In the genomic region with DNA sequence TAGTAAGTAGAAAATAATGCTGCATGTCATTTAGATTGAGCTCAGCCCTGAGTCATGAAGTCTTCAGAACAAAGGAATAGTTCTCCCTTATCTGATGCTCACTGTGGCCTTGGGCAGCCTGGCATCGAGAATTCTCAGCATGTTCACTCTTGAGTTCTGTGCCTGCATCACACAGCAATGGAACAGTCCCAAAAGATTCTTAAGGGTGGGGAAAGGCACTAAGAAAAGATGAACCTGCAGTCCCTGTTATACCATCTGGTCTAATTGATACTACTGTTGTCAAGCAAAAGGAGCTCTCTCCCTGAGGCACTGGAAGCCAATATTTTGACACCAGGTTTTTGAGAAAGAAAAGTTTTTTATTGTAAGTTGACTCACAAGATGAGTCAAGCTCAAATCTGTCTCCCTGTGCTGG, we compare ENCODE assay signal across 12 cellular contexts. TPM values are rescaled to one million over a fixed set of nuclear protein-coding genes. Genes with fewer than 3 reads are reported as not detected.
DNase-seq lines count a peak whose midpoint lies in the region; ATAC-seq, FAIRE-seq and TF ChIP-seq lines count a peak whose summit lies in the region.
"Had no signal": no experiment of that assay in that cellular context is flagged by ENCODE, and none has a peak within 500 bp of the region (broad histone marks: within the 10 kb centered on the region; RNA-seq: fewer than 3 reads in every experiment).

No MANE protein-coding gene starts in this region.

- intact Hi-C loops in activated naive CD4-positive, alpha-beta T cell treated with anti-CD3 and anti-CD28 coated beads for 36 hours (cut with micrococcal nuclease) = loop anchor here (10.0 kb wide), 2 partner anchors 306 to 446 kb away; a partner anchor contains a TSS
- intact Hi-C loops in HepG2 (cut with micrococcal nuclease; ENCODE audit: unreplicated experiment) = loop anchor here (10.0 kb wide), 1 partner anchor 756 kb away; a partner anchor contains a TSS

- ATAC-seq in T-helper 17 cell (no peak), foreskin keratinocyte (peak; percentile 83), HepG2 (no peak; the same call in 2 of the 3 replicates)

- H3K36me3 Mint-ChIP-seq in activated naive CD4-positive, alpha-beta T cell treated with anti-CD3 and anti-CD28 coated beads for 36 hours (ENCODE audit: low read depth) = peaks cover 26% of the 10 kb centered on the region
- peaks cover 5% of the 10 kb centered on the region for H3K36me3 Mint-ChIP-seq in T-helper 17 cell (ENCODE audit: low read depth)

- in situ Hi-C loops in HepG2 (cut with HindIII; ENCODE audit: extremely low pct_ligation_motif_present, low pct_unique_long_range_greater_than_20kb) = loop anchor here (10.0 kb wide), 1 partner anchor 96 kb away; a partner anchor contains a TSS

- H2AFZ ChIP-seq in HepG2 (ENCODE audit: low read length) = no peak overlapping the region

- peak overlapping the region; percentile 59 for H3K27ac Mint-ChIP-seq in activated naive CD4-positive, alpha-beta T cell treated with anti-CD3 and anti-CD28 coated beads for 36 hours
- H3K27ac Mint-ChIP-seq in T-helper 17 cell = peak overlapping the region; percentile 59

- H3K4me2 ChIP-seq in HepG2 (ENCODE audit: low read depth, low read length) = no peak overlapping the region

- BruUV-seq in HepG2 (replicated peaks; lab: Mats Ljungman, UMichigan) = no TSS peak

- H3K36me3 ChIP-seq in suprapubic skin = peaks cover 30% of the 10 kb centered on the region
- H3K36me3 ChIP-seq in HepG2 (replicated peaks in 1 of 2; ENCODE audit: control insufficient read depth in 1 of 2, insufficient read depth in 2 of 2, low read length in 2 of 2) = peaks cover 3 to 27% of the 10 kb centered on the region in 2 experiments; a peak in 4 of 5 replicates
- H3K36me3 ChIP-seq in Peyer's patch = peaks cover 0 to 25% (median 0%) of the 10 kb centered on the region in 3 donors
- H3K36me3 ChIP-seq: ovary had no signal

- no peaks in the 10 kb centered on the region for H3K9me3 Mint-ChIP-seq in activated naive CD4-positive, alpha-beta T cell treated with anti-CD3 and anti-CD28 coated beads for 36 hours

- H3K27me3 Mint-ChIP-seq in activated naive CD4-positive, alpha-beta T cell treated with anti-CD3 and anti-CD28 coated beads for 36 hours (ENCODE audit: low read depth) = no peaks in the 10 kb centered on the region
- no peaks in the 10 kb centered on the region for H3K27me3 Mint-ChIP-seq in T-helper 17 cell

- POLR2A ChIA-PET in HepG2 (lab: Yijun Ruan, JAX) = no interaction called here

- no peak overlapping the region for H3K4me3 Mint-ChIP-seq in activated naive CD4-positive, alpha-beta T cell treated with anti-CD3 and anti-CD28 coated beads for 36 hours
- no peak overlapping the region for H3K4me3 Mint-ChIP-seq in T-helper 17 cell

- no peak for FAIRE-seq in HepG2 (lab: Jason Lieb, UNC)
- FAIRE-seq: TTC549 had no signal

- H3K9ac ChIP-seq in HepG2 (ENCODE audit: insufficient read depth, low read depth, low read length) = no peak overlapping the region

- TF ChIP-seq EP300 in suprapubic skin (IDR thresholded peaks at IDR 0.05) = no peak
- TF ChIP-seq EP300 in HepG2 (IDR thresholded peaks at IDR 0.05; ENCODE audit: low read depth in 2 of 2, low read length in 2 of 2) = no peak
- TF ChIP-seq EP300 in HepG2 (CRISPR knock-in tag; IDR thresholded peaks at IDR 0.05; ENCODE audit: borderline replicate concordance) = no peak

- no peaks in the 10 kb centered on the region for H3K79me2 ChIP-seq in HepG2 (ENCODE audit: insufficient read depth, low read length)

- H3K9me3 ChIP-seq in T-helper 17 cell (ENCODE audit: control insufficient read depth, low read length, poor library complexity, severe bottlenecking) = no peaks in the 10 kb centered on the region
- H3K9me3 ChIP-seq in suprapubic skin = no peaks in the 10 kb centered on the region
- no peaks in the 10 kb centered on the region for H3K9me3 ChIP-seq in HepG2 (ENCODE audit: low read length)
- H3K9me3 ChIP-seq in Peyer's patch = no peaks in the 10 kb centered on the region
- H3K9me3 ChIP-seq: ovary had no signal

- no peak for DNase-seq in activated naive CD4-positive, alpha-beta T cell treated with anti-CD3 and anti-CD28 coated beads for 36 hours
- no peak for DNase-seq in activated naive CD4-positive, alpha-beta T cell treated with Interleukin-2 at 50 U/mL for 16 hours
- DNase-seq in T-helper 17 cell = no peak
- DNase-seq in foreskin keratinocyte = peak; percentile 61 to 89
- DNase-seq in suprapubic skin (ENCODE audit: low spot score in 2 of 2) = no peak
- no peak for DNase-seq in HepG2 (ENCODE audit: low spot score)
- no peak for DNase-seq in NK-92 (lab: John Stamatoyannopoulos, UW; ENCODE audit: unreplicated experiment)
- DNase-seq in Peyer's patch = no peak
- DNase-seq: DMS153; NK-92 treated with Interleukin-12 subunit alpha and Interleukin-12 subunit beta, amount 100 ng/mL, for 24 hours; ovary had no signal

- TF ChIP-seq POLR2A in suprapubic skin (IDR thresholded peaks at IDR 0.05) (no peak), HepG2 (IDR thresholded peaks at IDR 0.05; ENCODE audit: insufficient read depth in 1 of 2, low read depth in 2 of 2, low read length in 2 of 2) (no peak), Peyer's patch (IDR thresholded peaks at IDR 0.05) (no peak)

- 50% methylated on average over 1 of the region's 1 CpG for WGBS in suprapubic skin
- 73% methylated on average over 1 of the region's 1 CpG for WGBS in HepG2 (ENCODE audit: low lambda C conversion rate)

- H3K4me3 ChIP-seq in suprapubic skin = no peak overlapping the region
- no peak overlapping the region for H3K4me3 ChIP-seq in HepG2 (replicated peaks in 1 of 3; ENCODE audit: insufficient read depth in 1 of 3, low read depth in 2 of 3, low read length in 3 of 3)
- no peak overlapping the region for H3K4me3 ChIP-seq in Peyer's patch
- H3K4me3 ChIP-seq: ovary had no signal

- no peak for TF ChIP-seq RAD21 in HepG2 (CRISPR knock-in tag; IDR thresholded peaks at IDR 0.05)

- TF ChIP-seq CTCF in foreskin keratinocyte (conservative IDR thresholded peaks at IDR 0.05) = no peak
- TF ChIP-seq CTCF in suprapubic skin (IDR thresholded peaks at IDR 0.05) = no peak
- no peak for TF ChIP-seq CTCF in HepG2 (CRISPR knock-in tag; IDR thresholded peaks at IDR 0.05)
- TF ChIP-seq CTCF in Peyer's patch (IDR thresholded peaks at IDR 0.05) = no peak

- H3K27ac ChIP-seq in foreskin keratinocyte (no peak overlapping the region), suprapubic skin (peak overlapping the region; percentile 32), HepG2 (ENCODE audit: extremely low read length, insufficient read depth, low read length) (no peak overlapping the region), Peyer's patch (no peak overlapping the region)
- H3K27ac ChIP-seq: ovary had no signal

- peaks cover 25% of the 10 kb centered on the region for H3K4me1 Mint-ChIP-seq in activated naive CD4-positive, alpha-beta T cell treated with anti-CD3 and anti-CD28 coated beads for 36 hours (ENCODE audit: low read depth)
- H3K4me1 Mint-ChIP-seq in T-helper 17 cell = peaks cover 8% of the 10 kb centered on the region

- peaks cover 14% of the 10 kb centered on the region for H3K4me1 ChIP-seq in foreskin keratinocyte
- H3K4me1 ChIP-seq in suprapubic skin = peaks cover 5% of the 10 kb centered on the region
- H3K4me1 ChIP-seq in HepG2 (ENCODE audit: insufficient read depth, low read length) = peaks cover 10% of the 10 kb centered on the region
- H3K4me1 ChIP-seq in Peyer's patch = no peaks in the 10 kb centered on the region

- CTCF ChIA-PET in activated naive CD4-positive, alpha-beta T cell treated with anti-CD3 and anti-CD28 coated beads for 36 hours (lab: Charles Lee) = no interaction called here
- CTCF ChIA-PET in HepG2 (lab: Yijun Ruan, JAX; ENCODE audit: low intra/inter-chr PET ratio, low total read pairs) = no interaction called here

- no peaks in the 10 kb centered on the region for H3K27me3 ChIP-seq in foreskin keratinocyte
- H3K27me3 ChIP-seq in suprapubic skin = no peaks in the 10 kb centered on the region
- no peaks in the 10 kb centered on the region for H3K27me3 ChIP-seq in HepG2 (ENCODE audit: control insufficient read depth in 1 of 2, insufficient read depth in 2 of 2, low read length in 2 of 2)
- no peaks in the 10 kb centered on the region for H3K27me3 ChIP-seq in Peyer's patch
- H3K27me3 ChIP-seq: ovary had no signal

- no peaks in the 10 kb centered on the region for H4K20me1 ChIP-seq in HepG2 (ENCODE audit: insufficient read depth, low read length)

RNA-seq across cellular contexts. Expression of a gene that starts 38.2 kb away (rescaled TPM):
- total RNA-seq in activated naive CD4-positive, alpha-beta T cell treated with anti-CD3 and anti-CD28 coated beads for 36 hours = 10 to 100 TPM; 22.3 to 23.6 TPM
- total RNA-seq in T-helper 17 cell = 10 to 100 TPM; 31.1 to 36.0 TPM
- 8.1 and 13.1 TPM in 2 replicates for total RNA-seq in foreskin keratinocyte
- 2.7 and 3.6 TPM in 2 replicates for polyA plus RNA-seq in foreskin keratinocyte
- 10 to 100 TPM in 2 of 4 donors, 1 to 10 TPM in 2; 8.0 to 17.1 (median 12.3) TPM for total RNA-seq in suprapubic skin
- 10.3 and 15.8 TPM in 2 replicates for total RNA-seq in HepG2 (2016; rRNA removed; fragmentation: Illumina TruSeq; extraction: Trizol)
- total RNA-seq in HepG2 (2016; cell fraction: cytosol; rRNA removed; fragmentation: Illumina TruSeq; extraction: Trizol; ENCODE audit: low read depth) = 8.2 and 11.6 TPM in 2 replicates
- 10.6 and 19.4 TPM in 2 replicates for total RNA-seq in HepG2 (2016; cell fraction: insoluble cytoplasmic fraction; rRNA removed; fragmentation: Illumina TruSeq; extraction: Trizol)
- 4.6 and 7.3 TPM in 2 replicates for total RNA-seq in HepG2 (2016; cell fraction: membrane; rRNA removed; fragmentation: Illumina TruSeq; extraction: Trizol)
- total RNA-seq in HepG2 (2016; cell fraction: nucleus; rRNA removed; fragmentation: Illumina TruSeq; extraction: Trizol) = 6.1 and 7.5 TPM in 2 replicates
- polyA plus RNA-seq in HepG2 (2011; rRNA removed) = 4.2 and 5.2 TPM in 2 replicates
- 2.1 and 3.9 TPM in 2 replicates for polyA plus RNA-seq in HepG2 (2011; cell fraction: cytosol; rRNA removed)
- polyA plus RNA-seq in HepG2 (2011; cell fraction: nucleus; rRNA removed) = 0.66 and 2.4 TPM in 2 replicates
- polyA plus RNA-seq in HepG2 (2012) = 8.7 and 8.8 TPM in 2 replicates
- polyA plus RNA-seq in HepG2 (2016; cell fraction: cytosol; fragmentation: Illumina TruSeq; extraction: Trizol; ENCODE audit: low read depth) = 0.37 and 0.62 TPM in 2 replicates
- polyA plus RNA-seq in HepG2 (2016; cell fraction: insoluble cytoplasmic fraction; fragmentation: Illumina TruSeq; extraction: Trizol; ENCODE audit: low read depth) = 10.9 and 11.7 TPM in 2 replicates
- 0.89 and 1.6 TPM in 2 replicates for polyA plus RNA-seq in HepG2 (2016; cell fraction: membrane; fragmentation: Illumina TruSeq; extraction: Trizol; ENCODE audit: low read depth)
- polyA plus RNA-seq in HepG2 (2016; cell fraction: nucleus; fragmentation: Illumina TruSeq; extraction: Trizol; ENCODE audit: insufficient read depth, low read depth) = 7.6 and 8.1 TPM in 2 replicates
- polyA minus RNA-seq in HepG2 (2011; rRNA and poly(A)+ RNA removed; ENCODE audit: low replicate concordance) = 1.4 and 2.2 TPM in 2 replicates
- polyA minus RNA-seq in HepG2 (2011; cell fraction: cytosol; rRNA and poly(A)+ RNA removed) = 4.0 and 6.7 TPM in 2 replicates
- polyA minus RNA-seq in HepG2 (2011; cell fraction: nucleus; rRNA and poly(A)+ RNA removed) = 7.5 and 9.0 TPM in 2 replicates
- 10 to 100 TPM in 1 of 4 donors, 1 to 10 TPM in 3; 4.0 to 15.7 (median 7.0) TPM for total RNA-seq in Peyer's patch

RNA-seq across cellular contexts. Expression of a gene that starts 41.3 kb away (rescaled TPM):
- total RNA-seq in activated naive CD4-positive, alpha-beta T cell treated with anti-CD3 and anti-CD28 coated beads for 36 hours = 100 to 1,000 TPM; 228 to 232 TPM
- 100 to 1,000 TPM; 173 to 180 TPM for total RNA-seq in T-helper 17 cell
- 230 and 241 TPM in 2 replicates for total RNA-seq in foreskin keratinocyte
- polyA plus RNA-seq in foreskin keratinocyte = 208 and 210 TPM in 2 replicates
- total RNA-seq in suprapubic skin = 100 to 1,000 TPM; 206 to 285 (median 217) TPM
- 130 and 141 TPM in 2 replicates for total RNA-seq in HepG2 (2016; rRNA removed; fragmentation: Illumina TruSeq; extraction: Trizol)
- total RNA-seq in HepG2 (2016; cell fraction: cytosol; rRNA removed; fragmentation: Illumina TruSeq; extraction: Trizol; ENCODE audit: low read depth) = 13.2 and 14.6 TPM in 2 replicates
- total RNA-seq in HepG2 (2016; cell fraction: insoluble cytoplasmic fraction; rRNA removed; fragmentation: Illumina TruSeq; extraction: Trizol) = 127 and 142 TPM in 2 replicates
- 48.8 and 52.7 TPM in 2 replicates for total RNA-seq in HepG2 (2016; cell fraction: membrane; rRNA removed; fragmentation: Illumina TruSeq; extraction: Trizol)
- total RNA-seq in HepG2 (2016; cell fraction: nucleus; rRNA removed; fragmentation: Illumina TruSeq; extraction: Trizol) = 60.6 and 73.7 TPM in 2 replicates
- 86.7 and 106 TPM in 2 replicates for polyA plus RNA-seq in HepG2 (2011; rRNA removed)
- 70.4 and 89.0 TPM in 2 replicates for polyA plus RNA-seq in HepG2 (2011; cell fraction: cytosol; rRNA removed)
- 66.3 and 74.9 TPM in 2 replicates for polyA plus RNA-seq in HepG2 (2011; cell fraction: nucleus; rRNA removed)
- 139 and 160 TPM in 2 replicates for polyA plus RNA-seq in HepG2 (2012)
- 22.6 and 27.2 TPM in 2 replicates for polyA plus RNA-seq in HepG2 (2016; cell fraction: cytosol; fragmentation: Illumina TruSeq; extraction: Trizol; ENCODE audit: low read depth)
- polyA plus RNA-seq in HepG2 (2016; cell fraction: insoluble cytoplasmic fraction; fragmentation: Illumina TruSeq; extraction: Trizol; ENCODE audit: low read depth) = 141 and 165 TPM in 2 replicates
- 51.8 and 55.1 TPM in 2 replicates for polyA plus RNA-seq in HepG2 (2016; cell fraction: membrane; fragmentation: Illumina TruSeq; extraction: Trizol; ENCODE audit: low read depth)
- polyA plus RNA-seq in HepG2 (2016; cell fraction: nucleus; fragmentation: Illumina TruSeq; extraction: Trizol; ENCODE audit: insufficient read depth, low read depth) = 79.3 and 95.6 TPM in 2 replicates
- polyA minus RNA-seq in HepG2 (2011; rRNA and poly(A)+ RNA removed; ENCODE audit: low replicate concordance) = 326 and 356 TPM in 2 replicates
- polyA minus RNA-seq in HepG2 (2011; cell fraction: cytosol; rRNA and poly(A)+ RNA removed) = 120 and 131 TPM in 2 replicates
- 94.9 and 101 TPM in 2 replicates for polyA minus RNA-seq in HepG2 (2011; cell fraction: nucleus; rRNA and poly(A)+ RNA removed)
- 100 to 1,000 TPM; 198 to 284 (median 234) TPM for total RNA-seq in Peyer's patch

RNA-seq across cellular contexts. Expression of a gene that starts 59.7 kb away (rescaled TPM):
- total RNA-seq in activated naive CD4-positive, alpha-beta T cell treated with anti-CD3 and anti-CD28 coated beads for 36 hours = 10 to 100 TPM; 10.7 to 11.1 TPM
- total RNA-seq in T-helper 17 cell (10 to 100 TPM; 18.9 to 21.2 TPM), foreskin keratinocyte (6.7 and 9.0 TPM in 2 replicates), suprapubic skin (10 to 100 TPM in 3 of 4 donors, 1 to 10 TPM in 1; 7.3 to 25.7 (median 15.9) TPM), HepG2 (2016; rRNA removed; fragmentation: Illumina TruSeq; extraction: Trizol) (5.3 and 5.8 TPM in 2 replicates), Peyer's patch (10 to 100 TPM in 1 of 4 donors, 1 to 10 TPM in 3; 7.0 to 11.9 (median 9.2) TPM)
- polyA plus RNA-seq in foreskin keratinocyte (2.5 and 3.3 TPM in 2 replicates), HepG2 (2011; rRNA removed) (1.6 and 1.7 TPM in 2 replicates)
- 0.40 and 0.44 TPM in 2 replicates for total RNA-seq in HepG2 (2016; cell fraction: cytosol; rRNA removed; fragmentation: Illumina TruSeq; extraction: Trizol; ENCODE audit: low read depth)
- total RNA-seq in HepG2 (2016; cell fraction: insoluble cytoplasmic fraction; rRNA removed; fragmentation: Illumina TruSeq; extraction: Trizol) = 6.1 and 6.2 TPM in 2 replicates
- 2.5 and 5.1 TPM in 2 replicates for total RNA-seq in HepG2 (2016; cell fraction: membrane; rRNA removed; fragmentation: Illumina TruSeq; extraction: Trizol)
- 3.3 and 6.3 TPM in 2 replicates for total RNA-seq in HepG2 (2016; cell fraction: nucleus; rRNA removed; fragmentation: Illumina TruSeq; extraction: Trizol)
- 1.2 and 1.4 TPM in 2 replicates for polyA plus RNA-seq in HepG2 (2011; cell fraction: cytosol; rRNA removed)
- 4.9 and 5.3 TPM in 2 replicates for polyA plus RNA-seq in HepG2 (2011; cell fraction: nucleus; rRNA removed)
- polyA plus RNA-seq in HepG2 (2012) = 5.1 and 5.7 TPM in 2 replicates
- 1.4 TPM in 2 replicates for polyA plus RNA-seq in HepG2 (2016; cell fraction: cytosol; fragmentation: Illumina TruSeq; extraction: Trizol; ENCODE audit: low read depth)
- polyA plus RNA-seq in HepG2 (2016; cell fraction: insoluble cytoplasmic fraction; fragmentation: Illumina TruSeq; extraction: Trizol; ENCODE audit: low read depth) = 4.1 and 4.7 TPM in 2 replicates
- 1.8 and 1.9 TPM in 2 replicates for polyA plus RNA-seq in HepG2 (2016; cell fraction: membrane; fragmentation: Illumina TruSeq; extraction: Trizol; ENCODE audit: low read depth)
- 7.2 and 10.4 TPM in 2 replicates for polyA plus RNA-seq in HepG2 (2016; cell fraction: nucleus; fragmentation: Illumina TruSeq; extraction: Trizol; ENCODE audit: insufficient read depth, low read depth)
- polyA minus RNA-seq in HepG2 (2011; rRNA and poly(A)+ RNA removed; ENCODE audit: low replicate concordance) = 2.0 and 3.9 TPM in 2 replicates
- 3.2 and 4.6 TPM in 2 replicates for polyA minus RNA-seq in HepG2 (2011; cell fraction: cytosol; rRNA and poly(A)+ RNA removed)
- 7.6 and 10.2 TPM in 2 replicates for polyA minus RNA-seq in HepG2 (2011; cell fraction: nucleus; rRNA and poly(A)+ RNA removed)

Comparison
In these comparisons a context has a peak if more than half of its experiments do, and no peak if none do; other contexts are left out.
1. DNase-seq: peak in foreskin keratinocyte (2 of 2); none in activated naive CD4-positive, alpha-beta T cell treated with anti-CD3 and anti-CD28 coated beads for 36 hours (single experiment), activated naive CD4-positive, alpha-beta T cell treated with Interleukin-2 at 50 U/mL for 16 hours (single experiment), T-helper 17 cell (0 of 3), suprapubic skin (0 of 2), HepG2 (single experiment), NK-92 (single experiment) and Peyer's patch (0 of 3).